In the genomic region with DNA sequence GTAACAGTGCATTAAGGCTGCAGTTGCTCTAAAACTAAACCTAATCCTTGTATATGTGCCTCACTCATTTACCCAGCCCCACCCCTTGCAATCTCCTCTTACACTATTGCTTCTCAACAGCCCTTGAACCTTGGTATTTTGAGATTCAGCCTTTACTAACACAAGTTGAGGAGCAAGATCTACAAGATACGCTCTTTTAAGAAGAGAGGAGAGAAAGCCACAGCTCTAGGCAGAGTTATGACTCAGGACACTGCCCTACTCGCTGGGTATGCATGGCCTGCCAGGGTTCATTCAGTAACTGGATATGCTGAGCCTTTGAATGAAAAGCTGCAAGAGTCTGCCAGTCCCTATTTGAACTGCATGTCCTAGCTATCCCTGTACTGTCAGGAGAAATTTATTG, we compare ENCODE assay signal across 1 cellular context.
TF ChIP-seq lines count a peak whose summit lies in the region.

No MANE protein-coding gene starts in this region.

TF ChIP-seq in GM23338, 12 proteins besides CTCF, POLR2A, EP300 and RAD21 (continued from another document):
- TF ChIP-seq JUNB (IDR thresholded peaks at IDR 0.05; ENCODE audit: unreplicated experiment) (no peak), ZNF331 (CRISPR knock-in tag; IDR thresholded peaks at IDR 0.05; ENCODE audit: low read depth) (no peak), POLR2AphosphoS5 (IDR thresholded peaks at IDR 0.05; ENCODE audit: low read depth) (no peak), EZH2phosphoT487 (IDR thresholded peaks at IDR 0.05; ENCODE audit: unreplicated experiment) (no peak), CREB1 (CRISPR knock-in tag; IDR thresholded peaks at IDR 0.05; ENCODE audit: low read depth) (no peak), EZH2 (IDR thresholded peaks at IDR 0.05; ENCODE audit: low read depth, unreplicated experiment) (no peak)
- TF ChIP-seq, protein P1, sequence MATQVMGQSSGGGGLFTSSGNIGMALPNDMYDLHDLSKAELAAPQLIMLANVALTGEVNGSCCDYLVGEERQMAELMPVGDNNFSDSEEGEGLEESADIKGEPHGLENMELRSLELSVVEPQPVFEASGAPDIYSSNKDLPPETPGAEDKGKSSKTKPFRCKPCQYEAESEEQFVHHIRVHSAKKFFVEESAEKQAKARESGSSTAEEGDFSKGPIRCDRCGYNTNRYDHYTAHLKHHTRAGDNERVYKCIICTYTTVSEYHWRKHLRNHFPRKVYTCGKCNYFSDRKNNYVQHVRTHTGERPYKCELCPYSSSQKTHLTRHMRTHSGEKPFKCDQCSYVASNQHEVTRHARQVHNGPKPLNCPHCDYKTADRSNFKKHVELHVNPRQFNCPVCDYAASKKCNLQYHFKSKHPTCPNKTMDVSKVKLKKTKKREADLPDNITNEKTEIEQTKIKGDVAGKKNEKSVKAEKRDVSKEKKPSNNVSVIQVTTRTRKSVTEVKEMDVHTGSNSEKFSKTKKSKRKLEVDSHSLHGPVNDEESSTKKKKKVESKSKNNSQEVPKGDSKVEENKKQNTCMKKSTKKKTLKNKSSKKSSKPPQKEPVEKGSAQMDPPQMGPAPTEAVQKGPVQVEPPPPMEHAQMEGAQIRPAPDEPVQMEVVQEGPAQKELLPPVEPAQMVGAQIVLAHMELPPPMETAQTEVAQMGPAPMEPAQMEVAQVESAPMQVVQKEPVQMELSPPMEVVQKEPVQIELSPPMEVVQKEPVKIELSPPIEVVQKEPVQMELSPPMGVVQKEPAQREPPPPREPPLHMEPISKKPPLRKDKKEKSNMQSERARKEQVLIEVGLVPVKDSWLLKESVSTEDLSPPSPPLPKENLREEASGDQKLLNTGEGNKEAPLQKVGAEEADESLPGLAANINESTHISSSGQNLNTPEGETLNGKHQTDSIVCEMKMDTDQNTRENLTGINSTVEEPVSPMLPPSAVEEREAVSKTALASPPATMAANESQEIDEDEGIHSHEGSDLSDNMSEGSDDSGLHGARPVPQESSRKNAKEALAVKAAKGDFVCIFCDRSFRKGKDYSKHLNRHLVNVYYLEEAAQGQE (IDR thresholded peaks at IDR 0.05; ENCODE audit: unreplicated experiment) = no peak
